8 cellular contexts compared by ENCODE assay signal in genomic region chr10:119687192-119688032, GRCh38. TPM values are rescaled to one million over a fixed set of nuclear protein-coding genes. Genes with fewer than 3 reads are reported as not detected.
DNase-seq lines count a peak whose midpoint lies in the region; ATAC-seq and TF ChIP-seq lines count a peak whose summit lies in the region.

No MANE protein-coding gene starts in this region.

- H3K27me3 ChIP-seq in SJCRH30, result no peaks in the 10 kb centered on the region
- H3K27me3 ChIP-seq in esophagus squamous epithelium, result no peaks in the 10 kb centered on the region
- H3K27me3 ChIP-seq in prostate gland (replicated peaks; ENCODE audit: insufficient read depth), result no peaks in the 10 kb centered on the region

- ATAC-seq in GM18511 (IDR thresholded peaks at IDR 0.05; ENCODE audit: unreplicated experiment), result no peak

- no peaks in the 10 kb centered on the region; the same call in 1 of the 2 replicates for H3K9me3 ChIP-seq in ES-I3 (ENCODE audit: control insufficient read depth, insufficient read depth, low read length)
- no peaks in the 10 kb centered on the region for H3K9me3 ChIP-seq in SJCRH30 (replicated peaks)
- H3K9me3 ChIP-seq in esophagus squamous epithelium, result no peaks in the 10 kb centered on the region
- H3K9me3 ChIP-seq in prostate gland, result no peaks in the 10 kb centered on the region

- DNase-seq in SJCRH30 (no peak), esophagus squamous epithelium (lab: John Stamatoyannopoulos, UW) (no peak), prostate gland (ENCODE audit: low spot score) (no peak), GM03348 (ENCODE audit: low spot score) (no peak), NCI-H1417 treated with DMSO at 0.1 percent for 48 hours (lab: John Stamatoyannopoulos, UW) (no peak), COLO668 (lab: John Stamatoyannopoulos, UW; ENCODE audit: unreplicated experiment) (no peak)

- intact Hi-C loops in esophagus squamous epithelium (cut with DNase I) (loop anchor here (5.0 to 10.0 kb wide), 2 partner anchors 40 to 177 kb away; partner anchors contain the start of gene INPP5F), prostate gland (cut with DNase I) (loop anchor here (5.0 kb wide), 2 partner anchors 40 to 175 kb away; partner anchors contain the start of gene INPP5F)

- WGBS in esophagus squamous epithelium, 2 donors, result 53 to 61% methylated on average over 10 of the region's 10 CpGs
- WGBS in prostate gland, result 63% methylated on average over 10 of the region's 10 CpGs

- no peak for TF ChIP-seq CTCF in esophagus squamous epithelium (IDR thresholded peaks at IDR 0.05)
- TF ChIP-seq CTCF in prostate gland (IDR thresholded peaks at IDR 0.05), result no peak

- H3K9ac ChIP-seq in ES-I3 (ENCODE audit: low read depth, low read length), result peak overlapping the region; percentile 65

- H3K4me1 ChIP-seq in ES-I3 (ENCODE audit: insufficient read depth, low read length), result peaks cover 13% of the 10 kb centered on the region
- no peaks in the 10 kb centered on the region for H3K4me1 ChIP-seq in SJCRH30
- H3K4me1 ChIP-seq in esophagus squamous epithelium, result peaks cover 6 to 32% (median 9%) of the 10 kb centered on the region in 3 donors
- peaks cover 4% of the 10 kb centered on the region for H3K4me1 ChIP-seq in prostate gland (replicated peaks)

- H3K4me3 ChIP-seq in SJCRH30 (peak overlapping the region; percentile 22), esophagus squamous epithelium (peak overlapping the region in 2 of 4 donors; percentile 33 to 53), prostate gland (no peak overlapping the region)

- TF ChIP-seq POLR2A in esophagus squamous epithelium (IDR thresholded peaks at IDR 0.05) (no peak), prostate gland (IDR thresholded peaks at IDR 0.05) (no peak)

- no peak overlapping the region for H3K27ac ChIP-seq in SJCRH30
- H3K27ac ChIP-seq in esophagus squamous epithelium, result peak overlapping the region; percentile 52 to 85 (median 80)
- peak overlapping the region; percentile 59 to 65 for H3K27ac ChIP-seq in prostate gland

- H3K36me3 ChIP-seq in ES-I3 (ENCODE audit: insufficient read depth, low read length) (no peaks in the 10 kb centered on the region), SJCRH30 (no peaks in the 10 kb centered on the region), esophagus squamous epithelium (no peaks in the 10 kb centered on the region), prostate gland (no peaks in the 10 kb centered on the region)

RNA-seq across cellular contexts. Expression of gene BAG3, which starts 36.2 kb away (rescaled TPM):
- total RNA-seq in SJCRH30 (2014; rRNA removed; shearing (Covaris generic)), result 12.5 and 13.4 TPM in 2 replicates
- total RNA-seq in esophagus squamous epithelium (100 to 1,000 TPM in 1 of 4 donors, 10 to 100 TPM in 3; 51.6 to 102 (median 57.2) TPM), prostate gland (10 to 100 TPM; 45.4 to 56.4 TPM)

RNA-seq across cellular contexts. Expression of gene INPP5F, which starts 38.4 kb away (rescaled TPM):
- total RNA-seq in SJCRH30 (2014; rRNA removed; shearing (Covaris generic)), result 11.5 and 13.8 TPM in 2 replicates
- 10 to 100 TPM in 2 of 4 donors, 1 to 10 TPM in 2; 5.3 to 11.4 (median 9.4) TPM for total RNA-seq in esophagus squamous epithelium
- total RNA-seq in prostate gland, result 10 to 100 TPM in 1 of 2 donors, 1 to 10 TPM in 1; 8.6 to 15.9 TPM
